24 cellular contexts compared by ENCODE assay signal in the genomic region with DNA sequence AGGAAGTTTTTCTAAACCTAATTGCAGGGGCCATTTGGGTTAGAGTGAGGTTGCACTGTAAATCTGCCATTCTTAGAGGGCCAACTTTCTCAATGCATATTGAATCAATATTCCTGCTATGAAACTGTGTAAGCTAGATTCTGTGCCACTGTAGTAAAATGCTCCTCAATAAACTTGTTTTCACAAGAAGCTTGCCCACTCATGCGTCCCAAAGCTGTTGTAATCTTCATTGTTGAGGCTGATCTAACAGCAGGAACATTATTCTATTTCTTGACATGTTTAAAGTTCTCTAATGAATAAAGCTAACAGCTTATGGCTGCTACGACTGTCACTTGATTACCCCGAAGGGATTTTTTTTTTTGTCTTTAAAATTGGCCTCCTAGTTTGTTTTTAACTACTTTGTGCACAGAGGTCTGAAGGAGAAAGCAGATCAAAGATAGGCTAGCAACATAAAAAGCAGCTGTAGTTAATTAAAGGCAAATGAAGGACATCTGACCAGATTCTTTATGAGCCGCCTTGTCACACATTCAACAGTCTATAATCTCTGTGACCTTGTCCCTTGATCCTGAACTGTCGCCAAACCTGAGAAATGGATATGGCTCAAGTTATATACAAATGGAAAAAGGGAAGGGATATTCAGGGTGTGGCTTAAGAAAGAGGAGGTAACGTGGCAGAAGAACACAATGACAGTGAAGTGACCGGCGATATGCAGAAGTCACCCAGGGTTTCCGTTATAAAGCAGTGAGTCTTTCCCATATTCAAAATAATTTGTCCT.
"Had no signal": no experiment of that assay in that cellular context is flagged by ENCODE, and none has a peak within 500 bp of the region (broad histone marks: within the 10 kb centered on the region; RNA-seq: fewer than 3 reads in every experiment).

No MANE protein-coding gene starts in this region.

- H3K36me3 Mint-ChIP-seq: brain; stimulated activated effector memory CD8-positive, alpha-beta T cell treated with anti-CD3 and anti-CD28 coated beads, Interleukin-12 subunit alpha, Interleukin-12 subunit beta, amount 100 ng/mL, for 72 hours had no signal

- H3K4me1 Mint-ChIP-seq: activated CD4-positive, alpha-beta memory T cell treated with anti-CD3 and anti-CD28 coated beads, Interleukin-2, amount 10 ng/mL, durations not matched to agents 7 days and 5 days; brain; stimulated activated effector memory CD8-positive, alpha-beta T cell treated with anti-CD3 and anti-CD28 coated beads, Interleukin-12 subunit alpha, Interleukin-12 subunit beta, amount 100 ng/mL, for 72 hours had no signal

- H3K9me3 ChIP-seq: left ventricle myocardium inferior, prostate gland, right lobe of liver, stomach, vagina had no signal

- DNase-seq: activated CD4-positive, alpha-beta memory T cell treated with anti-CD3 and anti-CD28 coated beads, Interleukin-2, amount 10 ng/mL, durations not matched to agents 7 days and 5 days; activated CD4-positive, alpha-beta T cell treated with anti-CD3 and anti-CD28 coated beads for 48 hours; activated CD4-positive, CD25-positive, alpha-beta regulatory T cell; activated naive CD4-positive, alpha-beta T cell treated with anti-CD3 and anti-CD28 coated beads for 36 hours; activated T-cell treated with anti-CD3 and anti-CD28 coated beads, Interleukin-2, amount 50 U/mL, for 4 hours; anterior cingulate cortex; caudate nucleus; foreskin melanocyte; glutamatergic neuron; hippocampal formation; islet precursor cell; left ventricle myocardium inferior; mammary epithelial cell; midbrain; right lobe of liver; stimulated activated CD4-positive, alpha-beta T cell treated with anti-CD3 and anti-CD28 coated beads, Interleukin-4, amount 100 ng/mL, for 24 hours; stomach; trophoblast cell had no signal

- ATAC-seq: activated T-cell treated with anti-CD3 and anti-CD28 coated beads, Interleukin-2, amount 50 U/mL, for 4 hours; right lobe of liver; stimulated activated effector memory CD8-positive, alpha-beta T cell treated with anti-CD3 and anti-CD28 coated beads, Interleukin-12 subunit alpha, Interleukin-12 subunit beta, amount 100 ng/mL, for 72 hours had no signal

- H3K27me3 Mint-ChIP-seq: activated CD4-positive, alpha-beta memory T cell treated with anti-CD3 and anti-CD28 coated beads, Interleukin-2, amount 10 ng/mL, durations not matched to agents 7 days and 5 days had no signal

- H3K4me3 Mint-ChIP-seq: activated CD4-positive, alpha-beta memory T cell treated with anti-CD3 and anti-CD28 coated beads, Interleukin-2, amount 10 ng/mL, durations not matched to agents 7 days and 5 days; activated naive CD4-positive, alpha-beta T cell treated with anti-CD3 and anti-CD28 coated beads for 36 hours; activated T-cell treated with anti-CD3 and anti-CD28 coated beads, Interleukin-2, amount 50 U/mL, for 4 hours; brain; neural crest cell; stimulated activated effector memory CD8-positive, alpha-beta T cell treated with anti-CD3 and anti-CD28 coated beads, Interleukin-12 subunit alpha, Interleukin-12 subunit beta, amount 100 ng/mL, for 72 hours had no signal

- H3K4me3 ChIP-seq: left ventricle myocardium inferior, prostate gland, right lobe of liver, smooth muscle cell, stomach, vagina had no signal

- H3K36me3 ChIP-seq: left ventricle myocardium inferior, prostate gland, right lobe of liver, stomach, vagina had no signal

- H3K4me1 ChIP-seq: left ventricle myocardium inferior, prostate gland, right lobe of liver, stomach, vagina had no signal

- H3K27ac ChIP-seq: left ventricle myocardium inferior, prostate gland, right lobe of liver, stomach, vagina had no signal

- H3K27ac Mint-ChIP-seq: activated CD4-positive, alpha-beta memory T cell treated with anti-CD3 and anti-CD28 coated beads, Interleukin-2, amount 10 ng/mL, durations not matched to agents 7 days and 5 days; activated naive CD4-positive, alpha-beta T cell treated with anti-CD3 and anti-CD28 coated beads for 36 hours; brain; stimulated activated effector memory CD8-positive, alpha-beta T cell treated with anti-CD3 and anti-CD28 coated beads, Interleukin-12 subunit alpha, Interleukin-12 subunit beta, amount 100 ng/mL, for 72 hours had no signal

- H3K9me3 Mint-ChIP-seq: activated T-cell treated with anti-CD3 and anti-CD28 coated beads, Interleukin-2, amount 50 U/mL, for 4 hours; neural crest cell had no signal

- H3K27me3 ChIP-seq: right lobe of liver, stomach, vagina had no signal
